8 cellular contexts compared by ENCODE assay signal in the genomic region with DNA sequence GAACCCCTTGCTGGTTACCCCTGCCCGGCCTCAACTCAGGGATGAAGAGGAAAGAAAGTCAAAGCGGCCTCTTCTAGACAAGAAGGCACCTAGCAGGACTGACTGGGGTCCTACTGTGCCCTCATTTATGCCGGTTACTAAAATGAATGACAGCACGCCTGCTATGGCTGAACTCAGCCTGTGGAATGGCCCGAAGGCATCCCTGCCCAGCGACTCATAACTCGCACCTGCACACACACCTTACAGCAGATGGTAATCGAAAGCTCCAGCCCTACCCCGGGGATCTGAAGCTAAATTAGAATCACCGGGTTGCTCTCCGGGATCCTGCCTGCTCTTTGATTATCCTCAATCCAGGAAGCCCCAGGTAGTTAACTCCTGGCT. TPM values are rescaled to one million over a fixed set of nuclear protein-coding genes. Genes with fewer than 3 reads are reported as not detected.
DNase-seq lines count a peak whose midpoint lies in the region; ATAC-seq and TF ChIP-seq lines count a peak whose summit lies in the region.

No MANE protein-coding gene starts in this region.

- H3K36me3 ChIP-seq in OCI-LY3 (replicated peaks; ENCODE audit: low read depth, low read length), result peaks cover 9% of the 10 kb centered on the region
- no peaks in the 10 kb centered on the region for H3K36me3 ChIP-seq in esophagus (ENCODE audit: control insufficient read depth in 2 of 2, insufficient read depth in 2 of 2, low read length in 1 of 2)
- H3K36me3 ChIP-seq in rectal smooth muscle tissue (ENCODE audit: control insufficient read depth, insufficient read depth, low read length), result no peaks in the 10 kb centered on the region

- peak overlapping the region; percentile 99 for H3K4me2 ChIP-seq in OCI-LY3 (ENCODE audit: low read length)

- H3K4me3 ChIP-seq in GM12875 (ENCODE audit: low read depth, low read length) (peak overlapping the region; percentile 53), OCI-LY3 (ENCODE audit: low read length) (peak overlapping the region; percentile 99), esophagus (ENCODE audit: low read depth in 1 of 2, low read length in 2 of 2) (peak overlapping the region in 1 of 2 donors; percentile 90), rectal smooth muscle tissue (ENCODE audit: low read length) (peak overlapping the region; percentile 82)

- H3K4me1 ChIP-seq in OCI-LY3 (ENCODE audit: low read length) (peaks cover 22% of the 10 kb centered on the region), esophagus (ENCODE audit: control insufficient read depth in 2 of 2, insufficient read depth in 2 of 2, low read length in 1 of 2) (peaks cover 4 to 10% of the 10 kb centered on the region in 2 donors), rectal smooth muscle tissue (ENCODE audit: control insufficient read depth, insufficient read depth, low read length) (peaks cover 2% of the 10 kb centered on the region)

- H3K27ac ChIP-seq in OCI-LY3 (ENCODE audit: low read length), result peak overlapping the region; percentile 37; the same call in 1 of the 2 replicates
- H3K27ac ChIP-seq in esophagus (ENCODE audit: low read depth in 2 of 2, low read length in 1 of 2), result peak overlapping the region; percentile 70 to 85
- no peak overlapping the region for H3K27ac ChIP-seq in rectal smooth muscle tissue (ENCODE audit: low read depth, low read length)

- TF ChIP-seq CTCF in GM12875 (IDR thresholded peaks at IDR 0.05; ENCODE audit: borderline replicate concordance, insufficient read depth, low read depth, low read length) (no peak), OCI-LY3 (IDR thresholded peaks at IDR 0.05; ENCODE audit: low read depth, low read length) (no peak)

- WGBS in esophagus, 2 donors, result 51 to 60% methylated on average over 11 of the region's 11 CpGs

- H3K79me2 ChIP-seq in OCI-LY3 (ENCODE audit: low read length), result peaks cover 42% of the 10 kb centered on the region

- peak overlapping the region; percentile 94 for H3K9ac ChIP-seq in OCI-LY3 (ENCODE audit: low read length)
- H3K9ac ChIP-seq in rectal smooth muscle tissue (ENCODE audit: low read length), result peak overlapping the region; percentile 34

- no peak for DNase-seq in AG08395 (ENCODE audit: low spot score)
- DNase-seq in activated gamma-delta T cell (lab: John Stamatoyannopoulos, UW), result no peak

- ATAC-seq in GM21515 (IDR thresholded peaks at IDR 0.05; ENCODE audit: unreplicated experiment), result no peak
- no peak for ATAC-seq in HG02571 (IDR thresholded peaks at IDR 0.05; ENCODE audit: unreplicated experiment)

- H3K9me3 ChIP-seq in OCI-LY3 (ENCODE audit: insufficient read depth, low read length) (no peaks in the 10 kb centered on the region), esophagus (ENCODE audit: control insufficient read depth in 2 of 2, insufficient read depth in 1 of 2, low read depth in 1 of 2, low read length in 1 of 2) (peaks cover 0 to 2% of the 10 kb centered on the region in 2 donors)

- 0 out of 2 replicates have a peak, but pooled peaks cover 3% of the 10 kb centered on the region for H3K27me3 ChIP-seq in OCI-LY3 (ENCODE audit: low read depth, low read length)
- H3K27me3 ChIP-seq in esophagus (ENCODE audit: control insufficient read depth in 1 of 2, insufficient read depth in 2 of 2, low read length in 2 of 2), result no peaks in the 10 kb centered on the region
- H3K27me3 ChIP-seq in rectal smooth muscle tissue (ENCODE audit: control insufficient read depth, insufficient read depth, low read length), result no peaks in the 10 kb centered on the region

- peaks cover 30% of the 10 kb centered on the region for H4K20me1 ChIP-seq in OCI-LY3 (ENCODE audit: insufficient read depth, low read length)

- H2AFZ ChIP-seq in OCI-LY3 (ENCODE audit: low read depth, low read length), result 0 out of 2 replicates have a peak overlapping the region, but pooled peaks have one; percentile 77

RNA-seq across cellular contexts. Expression of gene TXNDC5, which starts 0.7 kb away (rescaled TPM):
- polyA plus RNA-seq in esophagus, result 10 to 100 TPM; 20.4 to 44.6 TPM
